ENCODE assay signal across 1 cellular context in the genomic region with DNA sequence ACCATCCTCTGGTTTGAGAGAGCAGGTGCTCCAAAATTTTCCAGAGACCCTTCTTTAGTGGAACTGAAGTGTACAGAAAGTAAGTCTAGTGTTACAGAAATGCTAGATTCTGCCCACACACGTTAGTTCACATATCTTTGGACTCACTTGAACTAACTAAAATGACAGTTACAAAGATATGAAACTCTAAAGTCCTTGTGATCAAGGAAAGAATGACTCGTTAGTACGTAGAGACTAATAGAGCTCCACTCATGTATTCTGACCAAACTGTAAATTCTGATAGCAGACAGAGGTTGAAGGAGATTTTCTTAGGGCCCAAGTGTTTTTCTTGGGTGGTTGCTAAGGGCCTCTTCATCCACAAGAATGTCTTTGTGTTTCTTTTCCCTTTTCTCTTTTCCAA.
TF ChIP-seq lines count a peak whose summit lies in the region.

No MANE protein-coding gene starts in this region.

TF ChIP-seq in IMR-90, 13 proteins besides CTCF, POLR2A, EP300 and RAD21:
- TF ChIP-seq BHLHE40 (IDR thresholded peaks at IDR 0.05; ENCODE audit: low read depth, low read length) (no peak), MAZ (IDR thresholded peaks at IDR 0.05; ENCODE audit: borderline replicate concordance, low read depth, low read length) (no peak), CHD1 (IDR thresholded peaks at IDR 0.05; ENCODE audit: low read depth, low read length) (no peak), MXI1 (IDR thresholded peaks at IDR 0.05; ENCODE audit: borderline replicate concordance, low read depth, low read length) (no peak), FOS (IDR thresholded peaks at IDR 0.05; ENCODE audit: low read depth, low read length) (no peak), SMC3 (IDR thresholded peaks at IDR 0.05; ENCODE audit: low read depth, low read length) (no peak), MAFK (IDR thresholded peaks at IDR 0.05; ENCODE audit: low read depth, low read length) (no peak), CEBPB (IDR thresholded peaks at IDR 0.05; ENCODE audit: low read depth, low read length) (no peak), RFX5 (IDR thresholded peaks at IDR 0.05; ENCODE audit: low read depth, low read length) (no peak), NFE2L2 (IDR thresholded peaks at IDR 0.05; ENCODE audit: low read depth, low read length) (no peak)
- TF ChIP-seq, protein P1, sequence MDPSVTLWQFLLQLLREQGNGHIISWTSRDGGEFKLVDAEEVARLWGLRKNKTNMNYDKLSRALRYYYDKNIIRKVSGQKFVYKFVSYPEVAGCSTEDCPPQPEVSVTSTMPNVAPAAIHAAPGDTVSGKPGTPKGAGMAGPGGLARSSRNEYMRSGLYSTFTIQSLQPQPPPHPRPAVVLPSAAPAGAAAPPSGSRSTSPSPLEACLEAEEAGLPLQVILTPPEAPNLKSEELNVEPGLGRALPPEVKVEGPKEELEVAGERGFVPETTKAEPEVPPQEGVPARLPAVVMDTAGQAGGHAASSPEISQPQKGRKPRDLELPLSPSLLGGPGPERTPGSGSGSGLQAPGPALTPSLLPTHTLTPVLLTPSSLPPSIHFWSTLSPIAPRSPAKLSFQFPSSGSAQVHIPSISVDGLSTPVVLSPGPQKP (IDR thresholded peaks at IDR 0.05; ENCODE audit: borderline replicate concordance, low read depth, low read length), result no peak
